8 cellular contexts compared by ENCODE assay signal in genomic region chr14:73591690-73592448, GRCh38. TPM values are rescaled to one million over a fixed set of nuclear protein-coding genes. Genes with fewer than 3 reads are reported as not detected.
DNase-seq lines count a peak whose midpoint lies in the region; ATAC-seq and TF ChIP-seq lines count a peak whose summit lies in the region.

Gene ACOT4 (plus strand): TSS chr14:73591873. CDS start chr14:73591960, 87 bp downstream.

- H3K4me3 Mint-ChIP-seq in naive thymus-derived CD8-positive, alpha-beta T cell = peak within 1 kb of the TSS; percentile 68 to 88 (median 78)

- H3K36me3 Mint-ChIP-seq in naive thymus-derived CD8-positive, alpha-beta T cell = no peaks in the 10 kb centered on the region

- no peaks in the 10 kb centered on the region for H3K27me3 Mint-ChIP-seq in naive thymus-derived CD8-positive, alpha-beta T cell

- H3K36me3 ChIP-seq in esophagus muscularis mucosa = no peaks in the 10 kb centered on the region
- H3K36me3 ChIP-seq in tibial nerve = no peaks in the 10 kb centered on the region

- no peaks in the 10 kb centered on the region for H3K27me3 ChIP-seq in esophagus muscularis mucosa
- H3K27me3 ChIP-seq in tibial nerve = no peaks in the 10 kb centered on the region

- H3K27ac ChIP-seq in esophagus muscularis mucosa (replicated peaks in 1 of 4) (peak within 1 kb of the TSS in 1 of 4 donors; percentile 23), tibial nerve (peak within 1 kb of the TSS in 1 of 4 donors; percentile 71)

- intact Hi-C loops in esophagus muscularis mucosa (cut with DNase I) = no loop called here

- TF ChIP-seq EP300 in esophagus muscularis mucosa (IDR thresholded peaks at IDR 0.05) (no peak), tibial nerve (IDR thresholded peaks at IDR 0.05) (no peak)

- WGBS in esophagus muscularis mucosa = 4% methylated on average over 25 of the region's 89 CpGs
- WGBS in tibial nerve, 2 donors = 4 to 8% methylated on average over 33 to 77 of the region's 89 CpGs

- peak; percentile 52 for ATAC-seq in GM18907 (IDR thresholded peaks at IDR 0.05; ENCODE audit: unreplicated experiment)
- ATAC-seq in naive thymus-derived CD8-positive, alpha-beta T cell = peak; percentile 87 to 88

- H3K4me3 ChIP-seq in esophagus muscularis mucosa = peak within 1 kb of the TSS; percentile 58 to 74 (median 66)
- H3K4me3 ChIP-seq in tibial nerve = peak within 1 kb of the TSS; percentile 33 to 60 (median 48)

- no peaks in the 10 kb centered on the region for H3K9me3 ChIP-seq in esophagus muscularis mucosa
- no peaks in the 10 kb centered on the region for H3K9me3 ChIP-seq in tibial nerve

- no peaks in the 10 kb centered on the region for H3K9me3 Mint-ChIP-seq in naive thymus-derived CD8-positive, alpha-beta T cell

- H3K27ac Mint-ChIP-seq in naive thymus-derived CD8-positive, alpha-beta T cell = peak within 1 kb of the TSS in 9 of 10 donors; percentile 48 to 89 (median 65)

- TF ChIP-seq CTCF in esophagus muscularis mucosa (IDR thresholded peaks at IDR 0.05) (peak in 1 of 3 experiments; percentile 6), tibial nerve (IDR thresholded peaks at IDR 0.05) (peak in 2 of 5 experiments; percentile 9 to 31)

- TF ChIP-seq POLR2A in esophagus muscularis mucosa (IDR thresholded peaks at IDR 0.05; ENCODE audit: low read depth) (no peak), tibial nerve (IDR thresholded peaks at IDR 0.05) (no peak)

- POLR2A ChIA-PET in naive thymus-derived CD8-positive, alpha-beta T cell (lab: Charles Lee) = interaction anchor here (0.7 to 3.7 kb wide), 9 partner anchors 13 to 1153 kb away, joined by 3 to 40 read pairs (median 3); partner anchors contain the start of genes ACOT2, ACOT6 and RIOX1

- in situ Hi-C loops in ACHN (cut with HindIII; ENCODE audit: low pct_ligation_motif_present, low pct_unique_long_range_greater_than_20kb, low sequenced_read_pairs) = no loop called here

- H3K4me1 Mint-ChIP-seq in naive thymus-derived CD8-positive, alpha-beta T cell = peaks cover 5 to 25% (median 7%) of the 10 kb centered on the region in 4 donors

- DNase-seq in ACHN = peak; percentile 17
- DNase-seq in NCI-H2107 (lab: John Stamatoyannopoulos, UW) = peak; percentile 42
- peak; percentile 75 for DNase-seq in activated CD8-positive, alpha-beta memory T cell treated with anti-CD3 and anti-CD28 coated beads, Interleukin-2, amount 50 U/mL, for 48 hours
- DNase-seq in esophagus muscularis mucosa (ENCODE audit: extremely low spot score) = no peak
- DNase-seq in naive thymus-derived CD8-positive, alpha-beta T cell = peak; percentile 21 to 71 (median 55)
- no peak for DNase-seq in tibial nerve (ENCODE audit: low spot score in 2 of 2)
- no peak for DNase-seq in RKO (ENCODE audit: low spot score)

- H3K4me1 ChIP-seq in esophagus muscularis mucosa (peaks cover 0 to 16% (median 13%) of the 10 kb centered on the region in 4 donors), tibial nerve (peaks cover 0 to 11% (median 0%) of the 10 kb centered on the region in 4 donors)

RNA-seq across cellular contexts. Expression of gene ACOT4, which starts in this region (rescaled TPM):
- total RNA-seq in esophagus muscularis mucosa = under 1 TPM; 0.42 to 0.57 (median 0.48) TPM
- total RNA-seq in naive thymus-derived CD8-positive, alpha-beta T cell = 1 to 10 TPM in 1 of 2 experiments, under 1 TPM in 1; 0.99 to 1.3 TPM
- 1 to 10 TPM; 1.9 to 4.0 (median 2.7) TPM for polyA plus RNA-seq in naive thymus-derived CD8-positive, alpha-beta T cell
- total RNA-seq in tibial nerve = 1 to 10 TPM in 2 of 4 donors, under 1 TPM in 2; 0.20 to 3.3 (median 1.6) TPM

Comparison
In these comparisons a context has a peak if more than half of its experiments do, and no peak if none do; other contexts are left out.
1. DNase-seq: peak in ACHN (single experiment), NCI-H2107 (single experiment), activated CD8-positive, alpha-beta memory T cell treated with anti-CD3 and anti-CD28 coated beads, Interleukin-2, amount 50 U/mL, for 48 hours (single experiment) and naive thymus-derived CD8-positive, alpha-beta T cell (10 of 10); none in esophagus muscularis mucosa (single experiment), tibial nerve (0 of 2) and RKO (single experiment).